Comparison of ENCODE assay signal across 8 cellular contexts in the genomic region with DNA sequence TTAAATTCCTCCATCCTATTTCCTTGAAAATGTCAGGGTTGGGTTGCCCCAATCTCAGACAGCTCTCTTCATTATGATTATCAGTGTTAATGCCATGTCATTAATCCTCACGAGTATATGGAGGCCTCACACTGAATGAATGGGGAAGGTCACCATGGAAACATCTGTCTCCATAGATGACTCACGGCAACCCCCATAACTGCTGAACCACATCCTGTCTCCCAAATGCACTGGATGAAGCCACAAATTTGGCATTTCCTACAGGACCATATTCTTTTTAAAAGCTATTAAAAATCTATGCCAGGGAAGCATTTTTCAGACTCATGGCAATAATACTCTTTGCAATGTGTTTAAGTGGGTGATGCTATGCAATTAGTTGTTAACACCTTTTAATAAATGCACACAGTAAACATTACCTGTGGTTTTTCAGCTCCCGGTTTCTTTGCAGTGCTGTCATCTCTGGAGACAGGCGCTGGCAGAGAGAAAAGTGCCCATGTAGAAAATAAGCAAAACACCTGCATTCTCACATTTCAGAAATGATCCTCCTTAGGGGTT.
A peak's percentile ranks its signal among the peaks of the same experiment; 100 is the strongest.
DNase-seq lines count a peak whose midpoint lies in the region; ATAC-seq and TF ChIP-seq lines count a peak whose summit lies in the region.

No MANE protein-coding gene starts in this region.

- TF ChIP-seq POLR2A in thyroid gland (IDR thresholded peaks at IDR 0.05): no peak

- WGBS in thyroid gland, 2 donors: 50 to 51% methylated on average over 4 of the region's 4 CpGs

- no peaks in the 10 kb centered on the region for H3K9me3 ChIP-seq in HUES48 (ENCODE audit: control insufficient read depth, insufficient read depth, low read length)
- H3K9me3 ChIP-seq in thyroid gland: no peaks in the 10 kb centered on the region

- H3K27ac ChIP-seq in HUES48 (ENCODE audit: low read depth, low read length): peak overlapping the region; percentile 18
- no peak overlapping the region for H3K27ac ChIP-seq in thyroid gland

- in situ Hi-C loops in astrocyte of the spinal cord (cut with HindIII; ENCODE audit: low sequenced_read_pairs): no loop called here

- H3K4me3 ChIP-seq in HUES48 (ENCODE audit: low read depth, low read length) (no peak overlapping the region), astrocyte of the spinal cord (ENCODE audit: low read depth, low read length) (no peak overlapping the region), skeletal muscle cell (ENCODE audit: low read depth, low read length) (no peak overlapping the region), thyroid gland (replicated peaks in 1 of 3) (no peak overlapping the region)

- H3K36me3 ChIP-seq in HUES48 (ENCODE audit: control insufficient read depth, insufficient read depth, low read length): no peaks in the 10 kb centered on the region
- H3K36me3 ChIP-seq in thyroid gland: no peaks in the 10 kb centered on the region

- DNase-seq in COLO829 (ENCODE audit: low spot score) (peak; percentile 74), astrocyte of the spinal cord (ENCODE audit: low read depth, low spot score) (peak; percentile 94), skeletal muscle cell (ENCODE audit: low read depth) (peak; percentile 93), thyroid gland (no peak), DMS79 treated with DMSO at 0.1 percent for 48 hours (lab: John Stamatoyannopoulos, UW) (no peak)

- peaks cover 14% of the 10 kb centered on the region for H3K27me3 ChIP-seq in HUES48 (ENCODE audit: control insufficient read depth, insufficient read depth, low read length)
- no peaks in the 10 kb centered on the region for H3K27me3 ChIP-seq in thyroid gland

- peaks cover 11% of the 10 kb centered on the region; the same call in 1 of the 2 replicates for H3K4me1 ChIP-seq in HUES48 (ENCODE audit: control insufficient read depth, insufficient read depth, low read length)
- no peaks in the 10 kb centered on the region for H3K4me1 ChIP-seq in thyroid gland

- no peak overlapping the region for H3K9ac ChIP-seq in HUES48 (ENCODE audit: low read depth, low read length)

- TF ChIP-seq CTCF in astrocyte of the spinal cord (IDR thresholded peaks at IDR 0.05; ENCODE audit: low read depth, low read length) (no peak), thyroid gland (IDR thresholded peaks at IDR 0.05) (no peak)

- ATAC-seq in GM21390 (IDR thresholded peaks at IDR 0.05; ENCODE audit: unreplicated experiment) (peak; percentile 69), GM19455 (IDR thresholded peaks at IDR 0.05; ENCODE audit: unreplicated experiment) (no peak)

- intact Hi-C loops in thyroid gland (cut with DNase I): no loop called here

Comparison
In these comparisons a context has a peak if more than half of its experiments do, and no peak if none do; other contexts are left out.
1. DNase-seq: peak in COLO829 (single experiment), astrocyte of the spinal cord (single experiment) and skeletal muscle cell (single experiment); none in thyroid gland (0 of 2) and DMS79 treated with DMSO at 0.1 percent for 48 hours (single experiment).